ENCODE assay signal across 16 cellular contexts in the genomic region with DNA sequence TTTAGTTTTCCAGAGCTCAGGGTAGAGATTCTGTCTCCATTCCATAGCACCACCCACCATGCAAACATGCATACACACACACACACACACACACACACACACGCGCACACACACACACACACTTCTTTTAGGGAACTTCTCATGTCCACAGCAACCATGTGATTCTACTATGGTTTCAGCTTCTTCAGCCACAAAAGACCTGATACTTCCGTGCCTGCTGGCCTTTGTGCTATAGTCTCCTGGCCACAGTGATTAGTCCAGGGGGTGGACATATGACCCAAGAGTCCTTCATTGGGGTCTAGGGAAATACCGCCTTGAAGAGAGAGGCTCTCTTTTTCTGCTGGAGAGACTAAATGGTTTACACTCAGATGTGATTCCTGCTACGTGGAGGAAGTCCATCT.
DNase-seq lines count a peak whose midpoint lies in the region; ATAC-seq and FAIRE-seq lines count a peak whose summit lies in the region.
"Had no signal": no experiment of that assay in that cellular context is flagged by ENCODE, and none has a peak within 500 bp of the region (broad histone marks: within the 10 kb centered on the region; RNA-seq: fewer than 3 reads in every experiment).

No MANE protein-coding gene starts in this region.

- H3K27ac Mint-ChIP-seq in activated T-cell treated with anti-CD3 and anti-CD28 coated beads, Interleukin-2, amount 50 U/mL, for 24 hours: no peak overlapping the region
- H3K27ac Mint-ChIP-seq: activated CD8-positive, alpha-beta memory T cell treated with anti-CD3 and anti-CD28 coated beads, Interleukin-2, amount 10 ng/mL, durations not matched to agents 7 days and 5 days; T-helper 1 cell treated with Interleukin-12 subunit alpha and Interleukin-12 subunit beta and Interleukin-4 antibody, amounts not matched to agents 30 μg/mL and 1 μg/mL, for 36 hours had no signal

- ATAC-seq in HG03108 (IDR thresholded peaks at IDR 0.05; ENCODE audit: unreplicated experiment) (peak; percentile 53), HG03432 (IDR thresholded peaks at IDR 0.05; ENCODE audit: unreplicated experiment) (no peak)
- ATAC-seq: activated CD8-positive, alpha-beta memory T cell treated with anti-CD3 and anti-CD28 coated beads, Interleukin-2, amount 10 ng/mL, durations not matched to agents 7 days and 5 days had no signal

- no peak for FAIRE-seq in HTR-8/SVneo (lab: Jason Lieb, UNC)

- H3K4me3 Mint-ChIP-seq in activated T-cell treated with anti-CD3 and anti-CD28 coated beads, Interleukin-2, amount 50 U/mL, for 24 hours: no peak overlapping the region
- H3K4me3 Mint-ChIP-seq: activated CD8-positive, alpha-beta memory T cell treated with anti-CD3 and anti-CD28 coated beads, Interleukin-2, amount 10 ng/mL, durations not matched to agents 7 days and 5 days; central memory CD8-positive, alpha-beta T cell; T-helper 1 cell treated with Interleukin-12 subunit alpha and Interleukin-12 subunit beta and Interleukin-4 antibody, amounts not matched to agents 30 μg/mL and 1 μg/mL, for 36 hours had no signal

- H3K27me3 Mint-ChIP-seq in activated T-cell treated with anti-CD3 and anti-CD28 coated beads, Interleukin-2, amount 50 U/mL, for 24 hours: no peaks in the 10 kb centered on the region
- H3K27me3 Mint-ChIP-seq: central memory CD8-positive, alpha-beta T cell had no signal

- no peaks in the 10 kb centered on the region for H3K36me3 Mint-ChIP-seq in activated T-cell treated with anti-CD3 and anti-CD28 coated beads, Interleukin-2, amount 50 U/mL, for 24 hours (ENCODE audit: low read depth)
- H3K36me3 Mint-ChIP-seq: activated CD8-positive, alpha-beta memory T cell treated with anti-CD3 and anti-CD28 coated beads, Interleukin-2, amount 10 ng/mL, durations not matched to agents 7 days and 5 days had no signal

- H3K4me1 Mint-ChIP-seq in activated T-cell treated with anti-CD3 and anti-CD28 coated beads, Interleukin-2, amount 50 U/mL, for 24 hours (ENCODE audit: low read depth): peaks cover 16% of the 10 kb centered on the region
- H3K4me1 Mint-ChIP-seq: activated CD8-positive, alpha-beta memory T cell treated with anti-CD3 and anti-CD28 coated beads, Interleukin-2, amount 10 ng/mL, durations not matched to agents 7 days and 5 days had no signal

- no peaks in the 10 kb centered on the region for H3K9me3 Mint-ChIP-seq in activated T-cell treated with anti-CD3 and anti-CD28 coated beads, Interleukin-2, amount 50 U/mL, for 24 hours
- H3K9me3 Mint-ChIP-seq: central memory CD8-positive, alpha-beta T cell; T-helper 1 cell treated with Interleukin-12 subunit alpha and Interleukin-12 subunit beta and Interleukin-4 antibody, amounts not matched to agents 30 μg/mL and 1 μg/mL, for 36 hours had no signal

- peak; percentile 28 for DNase-seq in CD1c-positive myeloid dendritic cell (ENCODE audit: extremely low spot score)
- DNase-seq in UCSD-AML1 (lab: John Stamatoyannopoulos, UW; ENCODE audit: unreplicated experiment): peak; percentile 15
- DNase-seq in medulla oblongata (ENCODE audit: extremely low spot score): peak; percentile 73
- no peak for DNase-seq in NCI-H146 (lab: John Stamatoyannopoulos, UW)
- DNase-seq in HTR-8/SVneo (ENCODE audit: insufficient read length, low spot score): no peak
- DNase-seq in activated T-cell treated with anti-CD3 and anti-CD28 coated beads, Interleukin-2, amount 50 U/mL, for 24 hours: no peak
- DNase-seq: activated CD4-positive, alpha-beta T cell treated with anti-CD3 and anti-CD28 coated beads for 1 hour; activated CD8-positive, alpha-beta memory T cell treated with anti-CD3 and anti-CD28 coated beads, Interleukin-2, amount 10 ng/mL, durations not matched to agents 7 days and 5 days; activated gamma-delta T cell; effector CD8-positive, alpha-beta T cell; islet precursor cell; sigmoid colon had no signal

Comparison
In these comparisons a context has a peak if more than half of its experiments do, and no peak if none do; other contexts are left out.
1. DNase-seq: peak in CD1c-positive myeloid dendritic cell (single experiment), UCSD-AML1 (single experiment) and medulla oblongata (single experiment); none in NCI-H146 (single experiment), HTR-8/SVneo (single experiment) and activated T-cell treated with anti-CD3 and anti-CD28 coated beads, Interleukin-2, amount 50 U/mL, for 24 hours (single experiment).